7 cellular contexts compared by ENCODE assay signal in the genomic region with DNA sequence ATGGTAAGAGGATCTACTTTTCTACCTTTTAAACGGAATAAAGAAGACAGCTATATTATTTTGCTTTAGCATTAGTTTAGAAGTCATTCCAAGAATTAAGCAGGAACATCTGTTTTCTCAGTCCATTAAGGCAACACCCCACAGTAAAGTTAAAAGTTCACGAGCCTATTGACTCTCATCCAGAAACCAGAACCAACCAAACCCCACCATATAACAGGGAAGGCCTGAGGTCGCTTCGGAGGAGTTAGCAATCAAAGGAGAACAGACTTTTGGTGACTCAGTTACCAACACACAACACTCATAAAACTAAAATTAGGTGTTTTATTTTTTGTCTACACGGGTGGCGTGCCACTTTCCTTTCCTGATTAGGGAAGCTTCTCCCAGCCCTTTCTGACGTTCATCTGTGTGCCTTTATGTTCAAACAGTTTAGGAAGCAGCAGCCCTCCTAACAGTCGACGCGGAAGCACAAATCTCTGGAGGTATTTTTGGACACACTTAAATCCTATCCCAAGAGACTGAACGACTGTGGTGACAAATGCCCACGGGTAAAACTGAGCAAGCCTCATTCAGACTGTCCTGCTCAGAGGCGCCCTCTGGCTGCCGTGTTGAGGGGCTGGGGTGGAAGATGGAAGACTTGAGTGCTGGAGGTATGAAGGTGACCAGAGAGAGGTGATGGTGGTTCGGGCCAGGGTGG. TPM values are rescaled to one million over a fixed set of nuclear protein-coding genes. Genes with fewer than 3 reads are reported as not detected.
DNase-seq lines count a peak whose midpoint lies in the region; ATAC-seq, FAIRE-seq and TF ChIP-seq lines count a peak whose summit lies in the region.

No MANE protein-coding gene starts in this region.

- peaks cover 37% of the 10 kb centered on the region for H3K27me3 Mint-ChIP-seq in activated CD4-positive, alpha-beta T cell treated with anti-CD3 and anti-CD28 coated beads, Interleukin-2, amount 10 ng/mL, durations not matched to agents 7 days and 5 days

- H3K4me3 ChIP-seq in dorsolateral prefrontal cortex, result no peak overlapping the region

- intact Hi-C loops in dorsolateral prefrontal cortex (cut with DNase I), result no loop called here

- no peaks in the 10 kb centered on the region for H3K4me1 Mint-ChIP-seq in activated CD4-positive, alpha-beta T cell treated with anti-CD3 and anti-CD28 coated beads, Interleukin-2, amount 10 ng/mL, durations not matched to agents 7 days and 5 days

- POLR2A ChIA-PET in activated CD4-positive, alpha-beta T cell treated with anti-CD3 and anti-CD28 coated beads, Interleukin-2, amount 10 ng/mL, durations not matched to agents 7 days and 5 days (lab: Charles Lee), result no interaction called here

- peak overlapping the region in 18 of 59 donors; percentile 2 to 67 (median 20) for H3K27ac ChIP-seq in dorsolateral prefrontal cortex

- no peak overlapping the region for H3K27ac Mint-ChIP-seq in activated CD4-positive, alpha-beta T cell treated with anti-CD3 and anti-CD28 coated beads, Interleukin-2, amount 10 ng/mL, durations not matched to agents 7 days and 5 days

- no peak overlapping the region for H3K4me3 Mint-ChIP-seq in activated CD4-positive, alpha-beta T cell treated with anti-CD3 and anti-CD28 coated beads, Interleukin-2, amount 10 ng/mL, durations not matched to agents 7 days and 5 days

- TF ChIP-seq POLR2A in GM12892 (IDR thresholded peaks at IDR 0.05; ENCODE audit: low read depth, low read length), result no peak

- CTCF ChIA-PET in activated CD4-positive, alpha-beta T cell treated with anti-CD3 and anti-CD28 coated beads, Interleukin-2, amount 10 ng/mL, durations not matched to agents 7 days and 5 days (lab: Charles Lee), result interaction anchor here (0.9 to 3.2 kb wide), 6 partner anchors 15 to 43 kb away, joined by 3 to 14 read pairs (median 6); no protein-coding TSS in a partner anchor

- TF ChIP-seq CTCF in dorsolateral prefrontal cortex (IDR thresholded peaks at IDR 0.05 in 54 of 56, conservative IDR thresholded peaks at IDR 0.05 in 2 of 56; ENCODE audit: low read depth in 1 of 56, partially characterized antibody in 56 of 56), result peak; percentile 30 to 83 (median 72)

- peak; percentile 53 for FAIRE-seq in GM12892 (lab: Jason Lieb, UNC)

- no peak for DNase-seq in GM12892 (ENCODE audit: insufficient read length)
- DNase-seq in NCI-H2196 (lab: John Stamatoyannopoulos, UW; ENCODE audit: unreplicated experiment), result peak; percentile 40
- DNase-seq in activated CD4-positive, alpha-beta T cell treated with anti-CD3 and anti-CD28 coated beads, Interleukin-2, amount 10 ng/mL, durations not matched to agents 7 days and 5 days, result peak; percentile 73
- peak in 9 of 10 donors; percentile 28 to 72 (median 64) for DNase-seq in dorsolateral prefrontal cortex
- peak; percentile 65 to 76 for DNase-seq in lung microvascular endothelial cell (ENCODE audit: low read depth in 2 of 2)
- DNase-seq in stimulated activated CD8-positive, alpha-beta memory T cell treated with anti-CD3 and anti-CD28 coated beads, Interleukin-2, amount 100 ng/mL, for 1 hour (ENCODE audit: low read depth in 2 of 2), result peak; percentile 44 to 51

- no peaks in the 10 kb centered on the region for H3K36me3 Mint-ChIP-seq in activated CD4-positive, alpha-beta T cell treated with anti-CD3 and anti-CD28 coated beads, Interleukin-2, amount 10 ng/mL, durations not matched to agents 7 days and 5 days (ENCODE audit: low read depth)

- H3K9me3 Mint-ChIP-seq in activated CD4-positive, alpha-beta T cell treated with anti-CD3 and anti-CD28 coated beads, Interleukin-2, amount 10 ng/mL, durations not matched to agents 7 days and 5 days, result no peaks in the 10 kb centered on the region

- no peak for ATAC-seq in HG03135 (IDR thresholded peaks at IDR 0.05; ENCODE audit: unreplicated experiment)

- H3K27me3 ChIP-seq in dorsolateral prefrontal cortex, result peaks cover 0 to 4% (median 0%) of the 10 kb centered on the region in 45 donors

RNA-seq across cellular contexts. Expression of a gene that starts 8.6 kb away (rescaled TPM):
- polyA plus RNA-seq in GM12892 (2012; ENCODE audit: missing spikeins), result not detected
- total RNA-seq in activated CD4-positive, alpha-beta T cell treated with anti-CD3 and anti-CD28 coated beads, Interleukin-2, amount 10 ng/mL, durations not matched to agents 7 days and 5 days, result not detected
- total RNA-seq in dorsolateral prefrontal cortex (1 to 10 TPM in 7 of 120 experiments, under 1 TPM in 46, not detected in 67; 0.13 to 3.1 (median 0.46) TPM), lung microvascular endothelial cell (not detected in 2 replicates)

RNA-seq across cellular contexts. Expression of a gene that starts 9.0 kb away (rescaled TPM):
- polyA plus RNA-seq in GM12892 (2012; ENCODE audit: missing spikeins), result not detected
- under 1 TPM; 0.21 to 0.22 TPM for total RNA-seq in activated CD4-positive, alpha-beta T cell treated with anti-CD3 and anti-CD28 coated beads, Interleukin-2, amount 10 ng/mL, durations not matched to agents 7 days and 5 days
- total RNA-seq in dorsolateral prefrontal cortex (10 to 100 TPM in 65 of 120 experiments, 1 to 10 TPM in 55; 2.9 to 18.7 (median 10.4) TPM), lung microvascular endothelial cell (under 0.01 TPM in 1 of 2 replicates, not detected in the other)

RNA-seq across cellular contexts. Expression of a gene that starts 55.8 kb away (rescaled TPM):
- 0.06 TPM for polyA plus RNA-seq in GM12892 (2012; ENCODE audit: missing spikeins)
- total RNA-seq in activated CD4-positive, alpha-beta T cell treated with anti-CD3 and anti-CD28 coated beads, Interleukin-2, amount 10 ng/mL, durations not matched to agents 7 days and 5 days, result not detected
- total RNA-seq in dorsolateral prefrontal cortex (under 1 TPM in 1 of 120 experiments, not detected in 119; 0.28 TPM), lung microvascular endothelial cell (not detected in 2 replicates)
